In genomic region chr17:18117974-18118632, GRCh38 we compare ENCODE assay signal across 13 cellular contexts.
"Had no signal": no experiment of that assay in that cellular context is flagged by ENCODE, and none has a peak within 500 bp of the region (broad histone marks: within the 10 kb centered on the region; RNA-seq: fewer than 3 reads in every experiment).

No MANE protein-coding gene starts in this region.

- DNase-seq: activated CD4-positive, alpha-beta T cell treated with anti-CD3 and anti-CD28 coated beads, Interleukin-2, amount 50 U/mL, for 4 hours; activated effector memory CD4-positive, alpha-beta T cell treated with Interleukin-2 at 50 U/mL for 16 hours; activated T-cell treated with anti-CD3 and anti-CD28 coated beads, Interleukin-2, amount 50 U/mL, for 24 hours; foreskin melanocyte; heart right ventricle; kidney; lower lobe of right lung; naive thymus-derived CD8-positive, alpha-beta T cell; stimulated activated CD4-positive, alpha-beta T cell treated with anti-CD3 and anti-CD28 coated beads, Interleukin-4, amount 100 ng/mL, for 4 hours; stimulated activated naive CD8-positive, alpha-beta T cell treated with anti-CD3 and anti-CD28 coated beads, Interleukin-15, amount 100 ng/mL, for 72 hours; testis had no signal

- H3K27ac ChIP-seq: breast epithelium, esophagus muscularis mucosa, heart right ventricle, lower lobe of right lung, testis had no signal

- H3K27me3 ChIP-seq: breast epithelium, testis had no signal

- H3K4me1 ChIP-seq: breast epithelium, esophagus muscularis mucosa, heart right ventricle, lower lobe of right lung, testis had no signal

- H3K9me3 ChIP-seq: lower lobe of right lung, testis had no signal

- ATAC-seq: lower lobe of right lung; naive thymus-derived CD8-positive, alpha-beta T cell; stimulated activated naive CD8-positive, alpha-beta T cell treated with anti-CD3 and anti-CD28 coated beads, Interleukin-15, amount 100 ng/mL, for 72 hours had no signal

- H3K4me3 ChIP-seq: breast epithelium, esophagus muscularis mucosa, heart right ventricle, lower lobe of right lung had no signal

- H3K36me3 ChIP-seq: breast epithelium, esophagus muscularis mucosa, heart right ventricle, lower lobe of right lung had no signal
